ENCODE assay signal across 1 cellular context in the genomic region with DNA sequence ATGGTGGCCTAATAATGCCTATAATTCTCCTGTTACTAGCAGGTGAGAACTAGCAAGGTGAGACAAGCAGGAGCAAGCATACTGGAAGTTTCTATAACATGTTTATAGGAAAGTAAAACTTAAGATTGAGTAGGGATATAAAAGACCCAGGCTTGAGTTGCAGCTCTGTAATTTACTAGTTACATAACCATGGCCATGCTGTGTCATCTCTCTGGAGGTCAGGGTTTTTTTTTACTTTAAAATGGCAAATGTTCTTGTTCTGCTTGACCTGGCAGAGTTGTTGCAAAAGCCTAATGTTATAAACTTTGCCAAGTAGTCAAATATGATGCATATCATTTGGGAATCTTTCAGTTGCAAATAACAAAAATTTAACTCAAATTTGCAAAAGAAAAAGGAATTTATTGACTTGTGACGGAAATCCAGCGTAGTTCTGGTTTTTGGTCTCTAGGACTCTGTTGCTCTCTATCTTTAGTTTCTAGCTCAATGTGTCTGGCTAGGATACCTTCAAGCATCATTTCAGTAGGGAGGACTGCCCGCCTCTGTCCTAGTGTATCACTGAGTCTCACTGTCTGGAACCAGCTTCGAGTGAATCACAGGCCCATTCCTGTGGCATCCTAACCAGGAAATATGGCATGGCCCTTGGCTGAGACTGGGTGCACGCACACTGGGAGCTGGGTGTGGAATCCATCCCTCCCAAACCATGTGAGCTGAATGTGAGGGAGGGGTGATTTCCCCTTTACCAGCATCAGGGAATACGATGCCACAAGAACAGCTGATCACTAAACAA.
TF ChIP-seq lines count a peak whose summit lies in the region.

No MANE protein-coding gene starts in this region.

TF ChIP-seq in WTC11, 78 proteins besides CTCF, POLR2A, EP300 and RAD21 (continued from another document):
- TF ChIP-seq, protein P1, sequence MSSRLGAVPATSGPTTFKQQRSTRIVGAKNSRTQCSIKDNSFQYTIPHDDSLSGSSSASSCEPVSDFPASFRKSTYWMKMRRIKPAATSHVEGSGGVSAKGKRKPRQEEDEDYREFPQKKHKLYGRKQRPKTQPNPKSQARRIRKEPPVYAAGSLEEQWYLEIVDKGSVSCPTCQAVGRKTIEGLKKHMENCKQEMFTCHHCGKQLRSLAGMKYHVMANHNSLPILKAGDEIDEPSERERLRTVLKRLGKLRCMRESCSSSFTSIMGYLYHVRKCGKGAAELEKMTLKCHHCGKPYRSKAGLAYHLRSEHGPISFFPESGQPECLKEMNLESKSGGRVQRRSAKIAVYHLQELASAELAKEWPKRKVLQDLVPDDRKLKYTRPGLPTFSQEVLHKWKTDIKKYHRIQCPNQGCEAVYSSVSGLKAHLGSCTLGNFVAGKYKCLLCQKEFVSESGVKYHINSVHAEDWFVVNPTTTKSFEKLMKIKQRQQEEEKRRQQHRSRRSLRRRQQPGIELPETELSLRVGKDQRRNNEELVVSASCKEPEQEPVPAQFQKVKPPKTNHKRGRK (CRISPR knock-in tag; IDR thresholded peaks at IDR 0.05; ENCODE audit: borderline replicate concordance), result no peak
- TF ChIP-seq NFATC4 (CRISPR knock-in tag; IDR thresholded peaks at IDR 0.05) (no peak), NFE2L1 (CRISPR knock-in tag; IDR thresholded peaks at IDR 0.05) (no peak), ZNF396 (CRISPR knock-in tag; IDR thresholded peaks at IDR 0.05; ENCODE audit: borderline replicate concordance) (no peak)
- TF ChIP-seq, protein P2, sequence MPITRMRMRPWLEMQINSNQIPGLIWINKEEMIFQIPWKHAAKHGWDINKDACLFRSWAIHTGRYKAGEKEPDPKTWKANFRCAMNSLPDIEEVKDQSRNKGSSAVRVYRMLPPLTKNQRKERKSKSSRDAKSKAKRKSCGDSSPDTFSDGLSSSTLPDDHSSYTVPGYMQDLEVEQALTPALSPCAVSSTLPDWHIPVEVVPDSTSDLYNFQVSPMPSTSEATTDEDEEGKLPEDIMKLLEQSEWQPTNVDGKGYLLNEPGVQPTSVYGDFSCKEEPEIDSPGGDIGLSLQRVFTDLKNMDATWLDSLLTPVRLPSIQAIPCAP (CRISPR knock-in tag; IDR thresholded peaks at IDR 0.05), result no peak
TF ChIP-seq in WTC11: peak in this region for 0.
